In the genomic region with DNA sequence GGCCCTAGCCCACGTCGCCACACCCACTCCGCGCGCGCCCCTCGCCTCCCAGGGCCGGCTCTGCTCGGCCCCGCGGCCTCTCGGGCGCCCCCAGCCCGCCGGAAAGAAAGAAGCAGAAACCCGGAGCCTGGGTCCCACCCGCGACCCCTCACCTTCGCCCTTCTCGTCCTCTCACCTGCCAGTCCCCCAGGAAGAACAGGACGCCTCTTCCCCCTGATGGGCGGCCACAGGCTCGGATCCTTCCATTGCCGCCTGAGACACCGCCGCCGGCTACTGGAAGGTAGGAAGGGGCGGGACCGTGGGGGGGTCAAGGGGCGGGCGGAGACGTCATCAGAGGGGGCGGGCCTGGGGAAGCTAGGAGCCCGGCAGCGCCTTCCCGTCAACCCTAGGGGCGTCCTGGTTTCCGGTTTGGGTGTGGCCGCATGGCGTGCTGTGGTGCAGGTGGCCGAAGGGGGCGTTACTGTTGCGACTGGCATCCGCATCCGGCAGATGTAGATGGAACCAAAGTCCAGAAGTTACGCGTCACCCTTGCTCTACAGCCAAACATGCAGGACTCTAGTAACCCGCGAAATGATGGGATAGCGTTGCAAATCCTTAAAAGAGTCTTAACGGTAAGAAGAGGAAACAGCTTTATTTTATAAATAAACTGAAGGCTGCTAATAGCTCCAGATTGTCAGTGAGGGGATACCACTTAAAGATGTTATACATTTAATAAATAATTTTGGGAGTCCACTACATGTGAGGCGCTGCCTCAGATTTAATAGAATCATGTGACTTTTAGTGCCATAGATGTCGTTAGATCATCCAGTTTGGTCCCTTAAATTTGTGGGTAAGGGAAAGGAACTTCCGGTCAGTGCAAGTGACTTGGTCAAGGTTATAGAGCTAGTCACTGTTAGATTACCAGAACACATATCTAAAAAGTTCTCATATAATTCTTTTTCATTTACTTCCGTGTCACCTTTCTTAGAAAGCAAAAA, we compare ENCODE assay signal across 8 cellular contexts. TPM values are rescaled to one million over a fixed set of nuclear protein-coding genes. Genes with fewer than 3 reads are reported as not detected.
DNase-seq lines count a peak whose midpoint lies in the region; ATAC-seq and TF ChIP-seq lines count a peak whose summit lies in the region.

A gene (minus strand): TSS at position 282 of the 977 bp plus-strand sequence. CDS start 36 bp downstream, at position 246.

- peak within 1 kb of the TSS; percentile 91 for H3K4me3 ChIP-seq in colonic mucosa

- DNase-seq in NCI-H526 treated with DMSO at 0.1 percent for 48 hours (lab: John Stamatoyannopoulos, UW), result peak; percentile 92
- DNase-seq in activated CD4-positive, alpha-beta T cell treated with anti-CD3 and anti-CD28 coated beads, Interleukin-2, amount 10 ng/mL, durations not matched to agents 24 days and 14 days, result peak; percentile 98
- peak; percentile 98 for DNase-seq in colonic mucosa
- DNase-seq in left colon, result peak; percentile 98
- peak; percentile 96 for DNase-seq in stimulated activated CD4-positive, alpha-beta T cell treated with anti-CD3 and anti-CD28 coated beads, Interleukin-1b, Interleukin-23, amount 100 ng/mL, for 48 hours

- peak; percentile 61 for TF ChIP-seq CTCF in C4-2B (conservative IDR thresholded peaks at IDR 0.05)
- TF ChIP-seq CTCF in colonic mucosa (IDR thresholded peaks at IDR 0.05), result peak; percentile 55

- peak within 1 kb of the TSS; percentile 96 for H3K4me3 Mint-ChIP-seq in activated CD4-positive, alpha-beta T cell treated with anti-CD3 and anti-CD28 coated beads, Interleukin-2, amount 10 ng/mL, durations not matched to agents 24 days and 14 days

- no peaks in the 10 kb centered on the region for H3K27me3 ChIP-seq in colonic mucosa

- H3K27me3 Mint-ChIP-seq in activated CD4-positive, alpha-beta T cell treated with anti-CD3 and anti-CD28 coated beads, Interleukin-2, amount 10 ng/mL, durations not matched to agents 24 days and 14 days, result no peaks in the 10 kb centered on the region

- intact Hi-C loops in activated CD4-positive, alpha-beta T cell treated with anti-CD3 and anti-CD28 coated beads, Interleukin-2, amount 10 ng/mL, durations not matched to agents 24 days and 14 days (cut with micrococcal nuclease), result loop anchor here (1.0 to 10.0 kb wide), 7 partner anchors 16 to 649 kb away; a partner anchor contains a TSS
- intact Hi-C loops in colonic mucosa (cut with DNase I) (no loop called here), left colon (cut with DNase I, micrococcal nuclease) (no loop called here)

- peaks cover 42% of the 10 kb centered on the region for H3K36me3 Mint-ChIP-seq in activated CD4-positive, alpha-beta T cell treated with anti-CD3 and anti-CD28 coated beads, Interleukin-2, amount 10 ng/mL, durations not matched to agents 24 days and 14 days (ENCODE audit: low read depth)

- H3K4me1 ChIP-seq in colonic mucosa, result no peaks in the 10 kb centered on the region

- peak within 1 kb of the TSS; percentile 84 to 92 for H3K9ac ChIP-seq in colonic mucosa (ENCODE audit: low read depth in 2 of 2, low read length in 2 of 2)

- H3K27ac Mint-ChIP-seq in activated CD4-positive, alpha-beta T cell treated with anti-CD3 and anti-CD28 coated beads, Interleukin-2, amount 10 ng/mL, durations not matched to agents 24 days and 14 days, result peak within 1 kb of the TSS; percentile 97

- peaks cover 9% of the 10 kb centered on the region for H3K9me3 Mint-ChIP-seq in activated CD4-positive, alpha-beta T cell treated with anti-CD3 and anti-CD28 coated beads, Interleukin-2, amount 10 ng/mL, durations not matched to agents 24 days and 14 days

- ATAC-seq in GM19328 (IDR thresholded peaks at IDR 0.05; ENCODE audit: unreplicated experiment) (peak; percentile 98), HG03520 (IDR thresholded peaks at IDR 0.05; ENCODE audit: unreplicated experiment) (peak; percentile 97), left colon (peak; percentile 99)

- peak within 1 kb of the TSS; percentile 78 for H3K27ac ChIP-seq in C4-2B
- peak within 1 kb of the TSS; percentile 84 for H3K27ac ChIP-seq in colonic mucosa

- peaks cover 44% of the 10 kb centered on the region for H3K4me1 Mint-ChIP-seq in activated CD4-positive, alpha-beta T cell treated with anti-CD3 and anti-CD28 coated beads, Interleukin-2, amount 10 ng/mL, durations not matched to agents 24 days and 14 days

- no peaks in the 10 kb centered on the region for H3K9me3 ChIP-seq in colonic mucosa

- H3K36me3 ChIP-seq in colonic mucosa, result no peaks in the 10 kb centered on the region

RNA-seq across cellular contexts. Expression of the gene that starts here (rescaled TPM):
- 78.2 and 85.4 TPM in 2 replicates for total RNA-seq in activated CD4-positive, alpha-beta T cell treated with anti-CD3 and anti-CD28 coated beads, Interleukin-2, amount 10 ng/mL, durations not matched to agents 24 days and 14 days
- total RNA-seq in colonic mucosa (10 to 100 TPM; 57.2 to 73.2 TPM), left colon (10 to 100 TPM; 45.0 to 54.7 TPM)

Comparison
In these comparisons a context has a peak if more than half of its experiments do, and no peak if none do; other contexts are left out.
1. Peak in every context shown above with its lines: DNase-seq, ATAC-seq, H3K4me3 ChIP-seq and H3K27ac ChIP-seq.